ENCODE assay signal across 1 cellular context in genomic region chr12:26963413-26963812, GRCh38.
A peak's percentile ranks its signal among the peaks of the same experiment; 100 is the strongest.
TF ChIP-seq lines count a peak whose summit lies in the region.

No MANE protein-coding gene starts in this region.

TF ChIP-seq in IMR-90, 13 proteins besides CTCF, POLR2A, EP300 and RAD21:
- no peak for TF ChIP-seq MAFK (IDR thresholded peaks at IDR 0.05; ENCODE audit: low read depth, low read length)
- no peak for TF ChIP-seq RFX5 (IDR thresholded peaks at IDR 0.05; ENCODE audit: low read depth, low read length)
- TF ChIP-seq USF2 (IDR thresholded peaks at IDR 0.05; ENCODE audit: low read depth, low read length), result no peak
- TF ChIP-seq MAZ (IDR thresholded peaks at IDR 0.05; ENCODE audit: borderline replicate concordance, low read depth, low read length), result no peak
- peak; percentile 74 for TF ChIP-seq CEBPB (IDR thresholded peaks at IDR 0.05; ENCODE audit: low read depth, low read length)
